ENCODE assay signal across 16 cellular contexts in genomic region chr16:69706256-69706974, GRCh38. TPM values are rescaled to one million over a fixed set of nuclear protein-coding genes. Genes with fewer than 3 reads are reported as not detected.
A peak's percentile ranks its signal among the peaks of the same experiment; 100 is the strongest.
DNase-seq lines count a peak whose midpoint lies in the region; ATAC-seq and TF ChIP-seq lines count a peak whose summit lies in the region.
"Had no signal": no experiment of that assay in that cellular context is flagged by ENCODE, and none has a peak within 500 bp of the region (broad histone marks: within the 10 kb centered on the region; RNA-seq: fewer than 3 reads in every experiment).

No MANE protein-coding gene starts in this region.

- H3K4me1 Mint-ChIP-seq in activated naive CD4-positive, alpha-beta T cell treated with anti-CD3 and anti-CD28 coated beads for 36 hours (ENCODE audit: low read depth) = peaks cover 8% of the 10 kb centered on the region
- H3K4me1 Mint-ChIP-seq: stimulated activated naive CD8-positive, alpha-beta T cell treated with anti-CD3 and anti-CD28 coated beads, Interleukin-15, amount 100 ng/mL, for 72 hours had no signal

- ATAC-seq in Panc1 = no peak
- peak; percentile 80 for ATAC-seq in gastroesophageal sphincter
- peak; percentile 21 for ATAC-seq in upper lobe of right lung
- ATAC-seq in HG02885 (IDR thresholded peaks at IDR 0.05; ENCODE audit: poor library complexity, unreplicated experiment) = no peak
- no peak for ATAC-seq in HG03159 (IDR thresholded peaks at IDR 0.05; ENCODE audit: unreplicated experiment)
- ATAC-seq: pancreas; stimulated activated naive CD8-positive, alpha-beta T cell treated with anti-CD3 and anti-CD28 coated beads, Interleukin-15, amount 100 ng/mL, for 72 hours had no signal

- H3K27ac ChIP-seq in Panc1 (ENCODE audit: low read length) (peak overlapping the region; percentile 23; the same call in 1 of the 2 replicates), gastroesophageal sphincter (no peak overlapping the region), upper lobe of right lung (no peak overlapping the region), dorsolateral prefrontal cortex (peak overlapping the region in 22 of 59 donors; percentile 1 to 53 (median 29))
- H3K27ac ChIP-seq: pancreas had no signal

- POLR2A ChIA-PET in Panc1 (lab: Charles Lee) = interaction anchor here (0.7 kb wide), 1 partner anchor 288 kb away, joined by 12 read pairs; no protein-coding TSS in a partner anchor

- WGBS in gastroesophageal sphincter (ENCODE audit: low coverage in 1 of 2), 2 donors = 70 to 77% methylated on average over 1 of the region's 1 CpG

- CTCF ChIA-PET in activated naive CD4-positive, alpha-beta T cell treated with anti-CD3 and anti-CD28 coated beads for 36 hours (lab: Charles Lee) = interaction anchor here (0.5 to 6.2 kb wide), 4 partner anchors 8 to 122 kb away, joined by 3 to 58 read pairs (median 3); partner anchors contain the start of gene NOB1
- CTCF ChIA-PET in Panc1 (lab: Charles Lee) = no interaction called here

- intact Hi-C loops in activated naive CD4-positive, alpha-beta T cell treated with anti-CD3 and anti-CD28 coated beads for 36 hours (cut with micrococcal nuclease) = loop anchor here (5.0 kb wide), 1 partner anchor 309 kb away; no protein-coding TSS in a partner anchor
- intact Hi-C loops in Panc1 (cut with micrococcal nuclease; ENCODE audit: unreplicated experiment) = no loop called here
- intact Hi-C loops in upper lobe of right lung (cut with DNase I) = no loop called here
- intact Hi-C loops in dorsolateral prefrontal cortex (cut with DNase I) = loop anchor here (5.0 kb wide), 1 partner anchor 309 kb away; no protein-coding TSS in a partner anchor

- H3K9me3 Mint-ChIP-seq in activated naive CD4-positive, alpha-beta T cell treated with anti-CD3 and anti-CD28 coated beads for 36 hours = no peaks in the 10 kb centered on the region
- H3K9me3 Mint-ChIP-seq: dendritic cell treated with granulocyte-macrophage colony-stimulating factor and Interleukin-4, amounts not matched to agents 40 ng/mL and 50 ng/mL, for 4 days; stimulated activated naive CD8-positive, alpha-beta T cell treated with anti-CD3 and anti-CD28 coated beads, Interleukin-15, amount 100 ng/mL, for 72 hours had no signal

- TF ChIP-seq EP300 in gastroesophageal sphincter (IDR thresholded peaks at IDR 0.05) = no peak

- no peaks in the 10 kb centered on the region for H3K27me3 ChIP-seq in Panc1 (ENCODE audit: control insufficient read depth, insufficient read depth, low read length)
- no peaks in the 10 kb centered on the region for H3K27me3 ChIP-seq in gastroesophageal sphincter
- no peaks in the 10 kb centered on the region for H3K27me3 ChIP-seq in upper lobe of right lung
- H3K27me3 ChIP-seq in dorsolateral prefrontal cortex = no peaks in the 10 kb centered on the region
- H3K27me3 ChIP-seq: pancreas had no signal

- DNase-seq in activated naive CD4-positive, alpha-beta T cell treated with anti-CD3 and anti-CD28 coated beads for 36 hours = no peak
- DNase-seq in activated naive CD4-positive, alpha-beta T cell treated with anti-CD3 and anti-CD28 coated beads, Interleukin-2, amount 50 U/mL, for 16 hours = no peak
- DNase-seq in Panc1 (ENCODE audit: low read depth, low spot score) = no peak
- no peak for DNase-seq in upper lobe of right lung
- DNase-seq in dorsolateral prefrontal cortex = no peak
- DNase-seq: activated effector memory CD4-positive, alpha-beta T cell treated with Interleukin-2 at 50 U/mL for 16 hours; GDM1; NCI-H2029; pancreas; stimulated activated CD4-positive, alpha-beta T cell treated with anti-CD3 and anti-CD28 coated beads, Interleukin-2, amount 100 ng/mL, for 48 hours; stimulated activated naive CD8-positive, alpha-beta T cell treated with anti-CD3 and anti-CD28 coated beads, Interleukin-15, amount 100 ng/mL, for 72 hours had no signal

- H3K9me3 ChIP-seq in Panc1 (ENCODE audit: control insufficient read depth, insufficient read depth, low read depth, low read length) (no peaks in the 10 kb centered on the region), gastroesophageal sphincter (no peaks in the 10 kb centered on the region), upper lobe of right lung (no peaks in the 10 kb centered on the region)
- H3K9me3 ChIP-seq: pancreas had no signal

- H3K4me3 ChIP-seq in Panc1 (ENCODE audit: low read depth in 2 of 2, low read length in 2 of 2) (no peak overlapping the region), gastroesophageal sphincter (no peak overlapping the region), upper lobe of right lung (no peak overlapping the region), dorsolateral prefrontal cortex (no peak overlapping the region)
- H3K4me3 ChIP-seq: lung, pancreas had no signal

- no peaks in the 10 kb centered on the region for H3K36me3 Mint-ChIP-seq in activated naive CD4-positive, alpha-beta T cell treated with anti-CD3 and anti-CD28 coated beads for 36 hours (ENCODE audit: low read depth)

- H3K27ac Mint-ChIP-seq in activated naive CD4-positive, alpha-beta T cell treated with anti-CD3 and anti-CD28 coated beads for 36 hours = peak overlapping the region; percentile 13
- H3K27ac Mint-ChIP-seq: dendritic cell treated with granulocyte-macrophage colony-stimulating factor and Interleukin-4, amounts not matched to agents 40 ng/mL and 50 ng/mL, for 4 days had no signal

- no TSS peak for BruUV-seq in Panc1 (replicated peaks; lab: Mats Ljungman, UMichigan)

- H3K27me3 Mint-ChIP-seq in activated naive CD4-positive, alpha-beta T cell treated with anti-CD3 and anti-CD28 coated beads for 36 hours (ENCODE audit: low read depth) = no peaks in the 10 kb centered on the region
- H3K27me3 Mint-ChIP-seq: dendritic cell treated with granulocyte-macrophage colony-stimulating factor and Interleukin-4, amounts not matched to agents 40 ng/mL and 50 ng/mL, for 4 days; stimulated activated naive CD8-positive, alpha-beta T cell treated with anti-CD3 and anti-CD28 coated beads, Interleukin-15, amount 100 ng/mL, for 72 hours had no signal

- TF ChIP-seq CTCF in Panc1 (IDR thresholded peaks at IDR 0.05) (no peak), gastroesophageal sphincter (IDR thresholded peaks at IDR 0.05) (no peak), upper lobe of right lung (IDR thresholded peaks at IDR 0.05) (no peak), dorsolateral prefrontal cortex (IDR thresholded peaks at IDR 0.05 in 54 of 56, conservative IDR thresholded peaks at IDR 0.05 in 2 of 56; ENCODE audit: low read depth in 1 of 56, partially characterized antibody in 56 of 56) (no peak)

- H3K4me3 Mint-ChIP-seq in activated naive CD4-positive, alpha-beta T cell treated with anti-CD3 and anti-CD28 coated beads for 36 hours = no peak overlapping the region
- H3K4me3 Mint-ChIP-seq: dendritic cell treated with granulocyte-macrophage colony-stimulating factor and Interleukin-4, amounts not matched to agents 40 ng/mL and 50 ng/mL, for 4 days; stimulated activated naive CD8-positive, alpha-beta T cell treated with anti-CD3 and anti-CD28 coated beads, Interleukin-15, amount 100 ng/mL, for 72 hours had no signal

- TF ChIP-seq POLR2A in gastroesophageal sphincter (IDR thresholded peaks at IDR 0.05) = no peak

- in situ Hi-C loops in Panc1 (cut with HindIII; ENCODE audit: low pct_unique_long_range_greater_than_20kb, low sequenced_read_pairs) = no loop called here

- H3K4me1 ChIP-seq in Panc1 (ENCODE audit: control insufficient read depth, insufficient read depth, low read length) (no peaks in the 10 kb centered on the region; the same call in 1 of the 2 replicates), gastroesophageal sphincter (peaks cover 0 to 37% (median 4%) of the 10 kb centered on the region in 3 donors), upper lobe of right lung (no peaks in the 10 kb centered on the region)

- H3K36me3 ChIP-seq in Panc1 (ENCODE audit: control insufficient read depth, insufficient read depth, low read length) = peaks cover 20% of the 10 kb centered on the region
- H3K36me3 ChIP-seq in gastroesophageal sphincter = peaks cover 0 to 36% of the 10 kb centered on the region in 2 donors
- H3K36me3 ChIP-seq in upper lobe of right lung = peaks cover 14% of the 10 kb centered on the region
- H3K36me3 ChIP-seq: pancreas had no signal

RNA-seq across cellular contexts. Expression of gene NQO1, which starts 19.9 kb away (rescaled TPM):
- 10 to 100 TPM; 11.6 to 11.9 TPM for total RNA-seq in activated naive CD4-positive, alpha-beta T cell treated with anti-CD3 and anti-CD28 coated beads for 36 hours
- 147 TPM for total RNA-seq in Panc1 (2021; ENCODE audit: unreplicated experiment)
- polyA plus RNA-seq in Panc1 (2012; ENCODE audit: insufficient read length) = 203 TPM
- total RNA-seq in gastroesophageal sphincter = 100 to 1,000 TPM in 1 of 4 donors, 10 to 100 TPM in 3; 51.3 to 120 (median 79.9) TPM
- total RNA-seq in upper lobe of right lung = 77.7 TPM
- total RNA-seq in dorsolateral prefrontal cortex = 100 to 1,000 TPM in 2 of 120 experiments, 10 to 100 TPM in 118; 10.2 to 114 (median 28.6) TPM

RNA-seq across cellular contexts. Expression of gene NOB1, which starts 48.3 kb away (rescaled TPM):
- total RNA-seq in activated naive CD4-positive, alpha-beta T cell treated with anti-CD3 and anti-CD28 coated beads for 36 hours = 100 to 1,000 TPM; 110 to 114 TPM
- total RNA-seq in Panc1 (2021; ENCODE audit: unreplicated experiment) (48.3 TPM), gastroesophageal sphincter (10 to 100 TPM; 23.4 to 31.4 (median 27.1) TPM), upper lobe of right lung (32.0 TPM), dorsolateral prefrontal cortex (10 to 100 TPM; 19.8 to 37.5 (median 27.3) TPM)
- 58.5 TPM for polyA plus RNA-seq in Panc1 (2012; ENCODE audit: insufficient read length)

RNA-seq across cellular contexts. Expression of gene WWP2, which starts 55.7 kb away (rescaled TPM):
- 10 to 100 TPM; 27.7 to 32.3 TPM for total RNA-seq in activated naive CD4-positive, alpha-beta T cell treated with anti-CD3 and anti-CD28 coated beads for 36 hours
- total RNA-seq in Panc1 (2021; ENCODE audit: unreplicated experiment) (22.8 TPM), gastroesophageal sphincter (10 to 100 TPM; 23.4 to 31.9 (median 28.8) TPM), upper lobe of right lung (71.9 TPM), dorsolateral prefrontal cortex (10 to 100 TPM; 43.5 to 81.3 (median 58.5) TPM)
- 14.1 TPM for polyA plus RNA-seq in Panc1 (2012; ENCODE audit: insufficient read length)

Comparison
In these comparisons a context has a peak if more than half of its experiments do, and no peak if none do; other contexts are left out.
1. ATAC-seq: peak in gastroesophageal sphincter (single experiment) and upper lobe of right lung (single experiment); none in Panc1 (single experiment), HG02885 (single experiment) and HG03159 (single experiment).
2. intact Hi-C loops: an anchor here in activated naive CD4-positive, alpha-beta T cell treated with anti-CD3 and anti-CD28 coated beads for 36 hours (5.0 kb wide) and dorsolateral prefrontal cortex (5.0 kb wide); none called in Panc1 and upper lobe of right lung.